In the genomic region with DNA sequence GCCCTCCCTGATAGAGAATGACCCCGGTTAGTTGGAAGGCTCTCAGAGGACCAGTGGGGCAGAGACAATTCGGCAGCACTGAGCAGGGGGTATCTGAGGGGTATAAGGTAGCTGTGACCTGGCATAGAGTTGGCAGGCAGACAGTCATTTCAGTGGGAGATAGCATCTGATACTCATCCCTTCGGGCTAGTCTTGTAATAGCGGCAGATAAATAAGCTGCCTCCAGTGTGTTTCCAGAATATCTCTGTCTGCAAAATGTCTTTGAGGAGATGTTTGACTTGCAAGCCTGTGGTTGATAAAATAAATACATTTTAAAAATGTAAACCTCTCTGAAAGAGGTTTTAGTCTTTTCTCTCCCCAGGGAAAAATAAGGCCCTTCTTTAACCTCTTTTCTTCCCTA, we compare ENCODE assay signal across 17 cellular contexts.
"Had no signal": no experiment of that assay in that cellular context is flagged by ENCODE, and none has a peak within 500 bp of the region (broad histone marks: within the 10 kb centered on the region; RNA-seq: fewer than 3 reads in every experiment).

No MANE protein-coding gene starts in this region.

- H3K36me3 ChIP-seq: gastroesophageal sphincter, pancreas had no signal

- H3K9me3 Mint-ChIP-seq: activated naive CD4-positive, alpha-beta T cell treated with anti-CD3 and anti-CD28 coated beads, Interleukin-2, amount 10 ng/mL, durations not matched to agents 7 days and 5 days; activated T-helper 17 cell treated with anti-CD3 and anti-CD28 coated beads, Interleukin-2, amount 50 U/mL, for 72 hours; neural crest cell had no signal

- DNase-seq: activated CD4-positive, alpha-beta T cell treated with anti-CD3 and anti-CD28 coated beads for 1 hour; activated CD8-positive, alpha-beta memory T cell treated with anti-CD3 and anti-CD28 coated beads, Interleukin-2, amount 50 U/mL, for 48 hours; activated CD8-positive, alpha-beta T cell treated with anti-CD3 and anti-CD28 coated beads, Interleukin-2, amount 10 ng/mL, durations not matched to agents 7 days and 5 days; activated naive CD4-positive, alpha-beta T cell treated with anti-CD3 and anti-CD28 coated beads, Interleukin-2, amount 10 ng/mL, durations not matched to agents 7 days and 5 days; caudate nucleus; effector CD8-positive, alpha-beta T cell; islet precursor cell; mammary epithelial cell; pancreas; T1000 had no signal

- H3K27ac Mint-ChIP-seq: activated CD8-positive, alpha-beta T cell treated with anti-CD3 and anti-CD28 coated beads, Interleukin-2, amount 10 ng/mL, durations not matched to agents 7 days and 5 days; activated naive CD4-positive, alpha-beta T cell treated with anti-CD3 and anti-CD28 coated beads, Interleukin-2, amount 10 ng/mL, durations not matched to agents 7 days and 5 days; activated T-helper 17 cell treated with anti-CD3 and anti-CD28 coated beads, Interleukin-2, amount 50 U/mL, for 72 hours had no signal

- H3K4me3 Mint-ChIP-seq: activated CD8-positive, alpha-beta T cell treated with anti-CD3 and anti-CD28 coated beads, Interleukin-2, amount 10 ng/mL, durations not matched to agents 7 days and 5 days; activated naive CD4-positive, alpha-beta T cell treated with anti-CD3 and anti-CD28 coated beads, Interleukin-2, amount 10 ng/mL, durations not matched to agents 7 days and 5 days; activated T-helper 17 cell treated with anti-CD3 and anti-CD28 coated beads, Interleukin-2, amount 50 U/mL, for 72 hours; neural crest cell had no signal

- H3K36me3 Mint-ChIP-seq: activated naive CD4-positive, alpha-beta T cell treated with anti-CD3 and anti-CD28 coated beads, Interleukin-2, amount 10 ng/mL, durations not matched to agents 7 days and 5 days had no signal

- H3K9me3 ChIP-seq: gastroesophageal sphincter, pancreas had no signal

- H3K27ac ChIP-seq: coronary artery, epithelial cell of prostate, gastroesophageal sphincter, pancreas, skin epidermis had no signal

- H3K4me3 ChIP-seq: coronary artery, gastroesophageal sphincter, pancreas, skin epidermis had no signal

- H3K4me1 Mint-ChIP-seq: activated T-helper 17 cell treated with anti-CD3 and anti-CD28 coated beads, Interleukin-2, amount 50 U/mL, for 72 hours had no signal

- H3K27me3 ChIP-seq: gastroesophageal sphincter, pancreas had no signal

- ATAC-seq: activated CD8-positive, alpha-beta T cell treated with anti-CD3 and anti-CD28 coated beads, Interleukin-2, amount 10 ng/mL, durations not matched to agents 7 days and 5 days; activated T-helper 17 cell treated with anti-CD3 and anti-CD28 coated beads, Interleukin-2, amount 50 U/mL, for 72 hours; gastroesophageal sphincter; left lobe of liver; pancreas had no signal
